1 cellular context compared by ENCODE assay signal in the genomic region with DNA sequence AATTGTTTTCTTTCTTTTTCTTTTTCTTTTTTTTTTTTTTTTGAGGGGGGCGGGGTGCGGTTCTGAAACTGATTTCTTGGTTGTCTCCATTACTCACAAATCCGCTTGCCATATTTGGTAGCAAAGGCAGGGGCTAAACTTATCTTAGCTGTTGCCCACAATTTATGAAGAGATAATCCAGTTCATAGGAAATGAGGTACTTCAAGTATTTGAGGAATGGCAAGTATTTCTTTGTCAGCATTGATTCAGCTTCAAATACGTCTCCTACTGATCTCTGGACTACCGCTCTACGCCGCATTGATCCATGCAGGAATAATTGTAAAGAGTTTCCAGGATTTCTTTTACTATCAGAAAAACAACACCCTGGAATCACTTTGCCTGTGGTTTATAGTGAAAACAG.
TF ChIP-seq lines count a peak whose summit lies in the region.

No MANE protein-coding gene starts in this region.

TF ChIP-seq in IMR-90, 13 proteins besides CTCF, POLR2A, EP300 and RAD21 (continued from another document):
- TF ChIP-seq, protein P1, sequence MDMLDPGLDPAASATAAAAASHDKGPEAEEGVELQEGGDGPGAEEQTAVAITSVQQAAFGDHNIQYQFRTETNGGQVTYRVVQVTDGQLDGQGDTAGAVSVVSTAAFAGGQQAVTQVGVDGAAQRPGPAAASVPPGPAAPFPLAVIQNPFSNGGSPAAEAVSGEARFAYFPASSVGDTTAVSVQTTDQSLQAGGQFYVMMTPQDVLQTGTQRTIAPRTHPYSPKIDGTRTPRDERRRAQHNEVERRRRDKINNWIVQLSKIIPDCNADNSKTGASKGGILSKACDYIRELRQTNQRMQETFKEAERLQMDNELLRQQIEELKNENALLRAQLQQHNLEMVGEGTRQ (IDR thresholded peaks at IDR 0.05; ENCODE audit: low read depth, low read length): no peak
- TF ChIP-seq MAFK (IDR thresholded peaks at IDR 0.05; ENCODE audit: low read depth, low read length) (peak; percentile 62), FOS (IDR thresholded peaks at IDR 0.05; ENCODE audit: low read depth, low read length) (no peak), NFE2L2 (IDR thresholded peaks at IDR 0.05; ENCODE audit: low read depth, low read length) (no peak)
